In genomic region chr11:66001941-66002647, GRCh38 we compare ENCODE assay signal across 8 cellular contexts. TPM values are rescaled to one million over a fixed set of nuclear protein-coding genes. Genes with fewer than 3 reads are reported as not detected.
DNase-seq lines count a peak whose midpoint lies in the region; ATAC-seq, FAIRE-seq and TF ChIP-seq lines count a peak whose summit lies in the region.

A gene with protein sequence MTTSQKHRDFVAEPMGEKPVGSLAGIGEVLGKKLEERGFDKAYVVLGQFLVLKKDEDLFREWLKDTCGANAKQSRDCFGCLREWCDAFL (plus strand): TSS chr11:66002503. CDS start chr11:66003251, 748 bp downstream.
Gene EIF1AD (minus strand): TSS chr11:66002157. CDS start chr11:66000389, 1,768 bp downstream.

- no peaks in the 10 kb centered on the region for H3K27me3 ChIP-seq in pancreas
- no peaks in the 10 kb centered on the region for H3K27me3 ChIP-seq in thyroid gland

- FAIRE-seq in pancreas (lab: Jason Lieb, UNC): no peak

- H3K36me3 ChIP-seq in pancreas: peaks cover 2 to 38% (median 22%) of the 10 kb centered on the region in 3 donors
- peaks cover 40 to 43% of the 10 kb centered on the region in 2 donors for H3K36me3 ChIP-seq in thyroid gland

- H3K4me1 Mint-ChIP-seq in activated naive CD8-positive, alpha-beta T cell treated with anti-CD3 and anti-CD28 coated beads, Interleukin-2, amount 10 ng/mL, durations not matched to agents 7 days and 5 days: peaks cover 31% of the 10 kb centered on the region

- no peaks in the 10 kb centered on the region for H3K9me3 Mint-ChIP-seq in activated naive CD8-positive, alpha-beta T cell treated with anti-CD3 and anti-CD28 coated beads, Interleukin-2, amount 10 ng/mL, durations not matched to agents 7 days and 5 days

- peak; percentile 75 for ATAC-seq in HG02798 (IDR thresholded peaks at IDR 0.05; ENCODE audit: poor library complexity, unreplicated experiment)
- ATAC-seq in activated naive CD8-positive, alpha-beta T cell treated with anti-CD3 and anti-CD28 coated beads, Interleukin-2, amount 10 ng/mL, durations not matched to agents 7 days and 5 days (ENCODE audit: low read depth): peak; percentile 85
- peak; percentile 93 for ATAC-seq in Right ventricle myocardium superior (ENCODE audit: poor library complexity)
- ATAC-seq in pancreas: peak; percentile 92 to 96 (median 92)

- peaks cover 0 to 15% (median 5%) of the 10 kb centered on the region in 3 donors for H3K4me1 ChIP-seq in pancreas
- peaks cover 9 to 14% of the 10 kb centered on the region in 2 donors for H3K4me1 ChIP-seq in thyroid gland

- peak within 1 kb of the TSS; percentile 99 for H3K27ac Mint-ChIP-seq in activated naive CD8-positive, alpha-beta T cell treated with anti-CD3 and anti-CD28 coated beads, Interleukin-2, amount 10 ng/mL, durations not matched to agents 7 days and 5 days

- intact Hi-C loops in Right ventricle myocardium superior (cut with DNase I) (no loop called here), pancreas (cut with DNase I) (no loop called here), thyroid gland (cut with DNase I) (no loop called here)

- no peaks in the 10 kb centered on the region for H3K27me3 Mint-ChIP-seq in activated naive CD8-positive, alpha-beta T cell treated with anti-CD3 and anti-CD28 coated beads, Interleukin-2, amount 10 ng/mL, durations not matched to agents 7 days and 5 days

- H3K4me3 ChIP-seq in GM12864 (ENCODE audit: low read depth, low read length) (peak within 1 kb of the TSS; percentile 78), pancreas (peak within 1 kb of the TSS; percentile 77 to 89 (median 78)), thyroid gland (replicated peaks in 1 of 3) (peak within 1 kb of the TSS; percentile 58 to 70 (median 61))

- TF ChIP-seq CTCF in GM12864 (IDR thresholded peaks at IDR 0.05; ENCODE audit: low read depth, low read length, missing control alignments) (no peak), pancreas (IDR thresholded peaks at IDR 0.05) (no peak), thyroid gland (IDR thresholded peaks at IDR 0.05) (peak in 1 of 6 experiments; percentile 3)

- peaks cover 26% of the 10 kb centered on the region for H3K36me3 Mint-ChIP-seq in activated naive CD8-positive, alpha-beta T cell treated with anti-CD3 and anti-CD28 coated beads, Interleukin-2, amount 10 ng/mL, durations not matched to agents 7 days and 5 days

- peak; percentile 96 for DNase-seq in GM12864 (ENCODE audit: low read depth)
- peak; percentile 91 for DNase-seq in NCI-H1417 treated with DMSO at 0.1 percent for 48 hours (lab: John Stamatoyannopoulos, UW)
- DNase-seq in SW 1271 (lab: John Stamatoyannopoulos, UW): peak; percentile 95 to 99
- DNase-seq in activated naive CD8-positive, alpha-beta T cell treated with anti-CD3 and anti-CD28 coated beads, Interleukin-2, amount 10 ng/mL, durations not matched to agents 7 days and 5 days: peak; percentile 90
- peak; percentile 92 for DNase-seq in Right ventricle myocardium superior
- DNase-seq in pancreas: peak; percentile 82 to 94 (median 91)
- DNase-seq in thyroid gland: peak; percentile 91 to 92

- peak within 1 kb of the TSS; percentile 75 to 98 (median 90) for H3K27ac ChIP-seq in pancreas
- peak within 1 kb of the TSS; percentile 89 to 91 (median 89) for H3K27ac ChIP-seq in thyroid gland

- 1% methylated on average over 54 to 55 of the region's 55 CpGs for WGBS in pancreas, 2 donors
- WGBS in thyroid gland, 2 donors: 0% methylated on average over 48 to 49 of the region's 55 CpGs

- H3K4me3 Mint-ChIP-seq in activated naive CD8-positive, alpha-beta T cell treated with anti-CD3 and anti-CD28 coated beads, Interleukin-2, amount 10 ng/mL, durations not matched to agents 7 days and 5 days: peak within 1 kb of the TSS; percentile 100

- peak in 1 of 2 donors; percentile 61 for TF ChIP-seq POLR2A in thyroid gland (IDR thresholded peaks at IDR 0.05)

- POLR2A ChIA-PET in activated naive CD8-positive, alpha-beta T cell treated with anti-CD3 and anti-CD28 coated beads, Interleukin-2, amount 10 ng/mL, durations not matched to agents 7 days and 5 days (lab: Charles Lee): interaction anchor here (0.5 to 1.5 kb wide), 19 partner anchors 9 to 504 kb away, joined by 3 to 19 read pairs (median 5); partner anchors contain the start of genes CCDC85B, DPP3, FIBP and KAT5

- H3K9me3 ChIP-seq in pancreas: no peaks in the 10 kb centered on the region
- no peaks in the 10 kb centered on the region for H3K9me3 ChIP-seq in thyroid gland

RNA-seq across cellular contexts. Expression of the first gene that starts in this region (rescaled TPM):
- total RNA-seq in activated naive CD8-positive, alpha-beta T cell treated with anti-CD3 and anti-CD28 coated beads, Interleukin-2, amount 10 ng/mL, durations not matched to agents 7 days and 5 days: 100 to 1,000 TPM; 183 to 187 TPM
- total RNA-seq in Right ventricle myocardium superior: 256 TPM
- 10 to 100 TPM; 47.5 to 99.0 (median 77.4) TPM for total RNA-seq in pancreas
- 100 to 1,000 TPM; 107 to 146 TPM for polyA plus RNA-seq in pancreas
- 10 to 100 TPM; 66.9 to 86.7 (median 78.3) TPM for total RNA-seq in thyroid gland

RNA-seq across cellular contexts. Expression of gene EIF1AD, which starts in this region (rescaled TPM):
- total RNA-seq in activated naive CD8-positive, alpha-beta T cell treated with anti-CD3 and anti-CD28 coated beads, Interleukin-2, amount 10 ng/mL, durations not matched to agents 7 days and 5 days: 10 to 100 TPM; 53.4 to 57.5 TPM
- 20.1 TPM for total RNA-seq in Right ventricle myocardium superior
- 10 to 100 TPM in 5 of 6 donors, 1 to 10 TPM in 1; 9.5 to 16.0 (median 12.2) TPM for total RNA-seq in pancreas
- polyA plus RNA-seq in pancreas: 10 to 100 TPM; 11.6 to 14.0 TPM
- 10 to 100 TPM; 25.3 to 39.4 (median 28.3) TPM for total RNA-seq in thyroid gland

Comparison
In these comparisons a context has a peak if more than half of its experiments do, and no peak if none do; other contexts are left out.
1. Peak in every context shown above with its lines: DNase-seq, ATAC-seq, H3K4me3 ChIP-seq and H3K27ac ChIP-seq.